8 cellular contexts compared by ENCODE assay signal in genomic region chr17:41918392-41919164, GRCh38. TPM values are rescaled to one million over a fixed set of nuclear protein-coding genes. Genes with fewer than 3 reads are reported as not detected.
DNase-seq lines count a peak whose midpoint lies in the region; ATAC-seq and TF ChIP-seq lines count a peak whose summit lies in the region.

ACLY (minus strand) TSS chr17:41918951; CDS start chr17:41913873, 5,078 bp downstream.

- ATAC-seq in GM19328 (IDR thresholded peaks at IDR 0.05; ENCODE audit: unreplicated experiment) (peak; percentile 94), HG03520 (IDR thresholded peaks at IDR 0.05; ENCODE audit: unreplicated experiment) (peak; percentile 90), right lobe of liver (peak; percentile 87 to 95 (median 90))

- H3K27me3 ChIP-seq in BLaER1 (no peaks in the 10 kb centered on the region), right lobe of liver (no peaks in the 10 kb centered on the region)

- H3K27ac ChIP-seq in BLaER1: peak within 1 kb of the TSS; percentile 87
- H3K27ac ChIP-seq in right lobe of liver: peak within 1 kb of the TSS; percentile 68 to 87 (median 86)

- peaks cover 48% of the 10 kb centered on the region for H4K20me1 ChIP-seq in BLaER1

- H3K36me3 ChIP-seq in BLaER1: peaks cover 31% of the 10 kb centered on the region
- peaks cover 0 to under 1% (median 0%) of the 10 kb centered on the region in 4 donors for H3K36me3 ChIP-seq in right lobe of liver

- 2% methylated on average over 19 of the region's 73 CpGs for WGBS in right lobe of liver (ENCODE audit: insufficient coverage, low coverage, low lambda C conversion rate, missing lambda C conversion rate)

- TF ChIP-seq CTCF in right lobe of liver (IDR thresholded peaks at IDR 0.05): no peak

- H3K9ac ChIP-seq in BLaER1: peak within 1 kb of the TSS; percentile 93

- peak; percentile 90 for TF ChIP-seq POLR2A in right lobe of liver (IDR thresholded peaks at IDR 0.05)

- H3K4me3 ChIP-seq in BLaER1 (peak within 1 kb of the TSS; percentile 98), right lobe of liver (peak within 1 kb of the TSS; percentile 84 to 98 (median 94))

- H3K9me3 ChIP-seq in BLaER1 (no peaks in the 10 kb centered on the region), right lobe of liver (no peaks in the 10 kb centered on the region)

- H3K4me2 ChIP-seq in BLaER1: peak within 1 kb of the TSS; percentile 95

- intact Hi-C loops in right lobe of liver (cut with DNase I): no loop called here

- H3K4me1 ChIP-seq in BLaER1 (peaks cover 87% of the 10 kb centered on the region), right lobe of liver (peaks cover 0 to 37% (median 16%) of the 10 kb centered on the region in 4 donors)

- DNase-seq in NCI-H748 (lab: John Stamatoyannopoulos, UW; ENCODE audit: unreplicated experiment) (peak; percentile 98), dermis microvascular lymphatic vessel endothelial cell (ENCODE audit: low read depth in 2 of 2) (peak; percentile 85 to 97), right lobe of liver (peak; percentile 98)
- DNase-seq in activated CD4-positive, alpha-beta T cell treated with anti-CD3 and anti-CD28 coated beads, Interleukin-2, amount 50 U/mL, for 48 hours: peak; percentile 97 to 98
- peak; percentile 96 for DNase-seq in stimulated activated CD4-positive, alpha-beta T cell treated with anti-CD3 and anti-CD28 coated beads, Interleukin-4, amount 100 ng/mL, for 4 hours

RNA-seq across cellular contexts. Expression of gene ACLY, which starts in this region (rescaled TPM):
- total RNA-seq in dermis microvascular lymphatic vessel endothelial cell: 205 and 232 TPM in 2 replicates
- 10 to 100 TPM; 16.6 to 95.9 (median 33.6) TPM for total RNA-seq in right lobe of liver

Comparison
In these comparisons a context has a peak if more than half of its experiments do, and no peak if none do; other contexts are left out.
1. Peak in every context shown above with its lines: DNase-seq, ATAC-seq, H3K4me3 ChIP-seq and H3K27ac ChIP-seq.